ENCODE assay signal across 11 cellular contexts in the genomic region with DNA sequence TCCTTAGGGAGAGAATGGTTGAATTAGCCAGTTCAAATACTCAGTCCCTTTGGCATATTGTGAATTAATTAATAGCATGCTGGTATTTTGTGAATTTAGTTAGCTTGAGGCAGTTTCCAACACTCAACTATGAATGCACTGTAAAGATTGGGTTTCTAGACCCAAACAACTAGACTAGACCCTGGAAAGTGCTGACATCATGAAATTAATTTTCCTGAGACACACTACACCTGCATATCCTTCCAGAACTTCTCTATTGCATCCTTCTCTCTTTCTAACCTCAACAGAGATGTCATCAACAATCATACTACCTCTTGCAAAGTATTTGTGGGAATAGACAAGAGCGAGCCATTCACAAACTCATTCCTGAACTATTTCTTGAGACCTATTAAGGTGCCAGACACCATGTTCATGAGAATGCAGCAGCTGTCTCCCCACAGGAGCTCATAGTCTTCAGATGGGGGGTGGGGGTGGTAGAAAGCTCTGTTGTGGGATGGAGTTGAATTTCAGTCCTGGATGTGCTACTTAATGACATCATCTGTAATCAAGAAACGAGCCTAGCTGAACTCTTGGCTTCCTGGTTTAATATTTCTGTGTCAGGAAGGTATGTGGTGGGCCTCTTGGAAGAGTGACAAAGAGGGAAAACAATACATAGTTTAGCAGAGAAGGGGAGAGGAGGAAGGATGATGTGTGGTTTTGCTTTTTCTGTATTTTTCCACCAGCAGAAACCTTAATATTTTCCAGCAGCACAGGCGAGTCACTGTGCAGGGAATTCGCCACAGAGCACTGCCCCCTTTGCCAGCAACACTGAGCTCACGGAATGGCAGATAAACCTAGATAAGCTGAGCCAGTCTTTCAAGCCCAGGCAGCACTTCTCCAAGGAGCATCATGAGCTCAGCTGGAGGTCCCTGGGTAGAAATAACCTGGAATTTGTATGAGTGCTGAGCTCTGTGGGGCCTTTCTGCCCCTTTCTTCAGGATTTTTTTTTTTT. TPM values are rescaled to one million over a fixed set of nuclear protein-coding genes. Genes with fewer than 3 reads are reported as not detected.
DNase-seq lines count a peak whose midpoint lies in the region; ATAC-seq and TF ChIP-seq lines count a peak whose summit lies in the region.
"Had no signal": no experiment of that assay in that cellular context is flagged by ENCODE, and none has a peak within 500 bp of the region (broad histone marks: within the 10 kb centered on the region; RNA-seq: fewer than 3 reads in every experiment).

No MANE protein-coding gene starts in this region.

- POLR2A ChIA-PET in SK-N-SH (lab: Yijun Ruan, JAX), result no interaction called here

- H3K4me1 ChIP-seq in SK-N-SH (ENCODE audit: control insufficient read depth in 1 of 2, insufficient read depth in 2 of 2, low read depth in 1 of 2, low read length in 1 of 2) (peaks cover 0 to 4% of the 10 kb centered on the region in 2 experiments; a peak in 1 of 4 replicates), parathyroid adenoma (no peaks in the 10 kb centered on the region)

- H3K79me2 ChIP-seq in SK-N-SH (ENCODE audit: insufficient read depth) (no peaks in the 10 kb centered on the region), parathyroid adenoma (no peaks in the 10 kb centered on the region)

- peak overlapping the region; percentile 69 for H3K4me2 ChIP-seq in SK-N-SH
- H3K4me2 ChIP-seq in parathyroid adenoma (ENCODE audit: low read length), result no peak overlapping the region

- H3K9ac ChIP-seq in SK-N-SH (peak overlapping the region; percentile 10; the same call in 1 of the 2 replicates), parathyroid adenoma (no peak overlapping the region)

- no peaks in the 10 kb centered on the region for H3K9me2 ChIP-seq in SK-N-SH

- ATAC-seq in HG03378 (IDR thresholded peaks at IDR 0.05; ENCODE audit: unreplicated experiment), result no peak
- ATAC-seq: Panc1 had no signal

- H4K20me1 ChIP-seq in SK-N-SH (ENCODE audit: insufficient read depth), result no peaks in the 10 kb centered on the region

- peaks cover 21% of the 10 kb centered on the region for H3F3A ChIP-seq in SK-N-SH (replicated peaks; ENCODE audit: insufficient read depth)

- H2AFZ ChIP-seq in SK-N-SH (ENCODE audit: low read depth) (peak overlapping the region; percentile 80), parathyroid adenoma (peak overlapping the region; percentile 38)

- CTCF ChIA-PET in SK-N-SH (lab: Yijun Ruan, JAX), result interaction anchor here (0.8 to 9.8 kb wide), 5 partner anchors 21 to 475 kb away, joined by 3 to 102 read pairs (median 4); no protein-coding TSS in a partner anchor

- peak in 1 of 2 experiments; percentile 73; a peak in 2 of 4 replicates for TF ChIP-seq EP300 in SK-N-SH (IDR thresholded peaks at IDR 0.05; ENCODE audit: borderline replicate concordance in 1 of 2, low read depth in 1 of 2, low read length in 1 of 2)

- DNase-seq in GDM1 (lab: John Stamatoyannopoulos, UW) (peak; percentile 23), SK-N-SH (no peak), fibroblast of pulmonary artery (ENCODE audit: low read depth) (peak; percentile 98), C1 segment of cervical spinal cord (lab: John Stamatoyannopoulos, UW) (no peak)
- DNase-seq in activated CD8-positive, alpha-beta memory T cell treated with anti-CD3 and anti-CD28 coated beads for 24 hours, result no peak
- DNase-seq: head of caudate nucleus, NCI-H1092 treated with DMSO at 0.1 percent for 48 hours, posterior cingulate gyrus had no signal

- H3K4me3 ChIP-seq in SK-N-SH (ENCODE audit: low read depth in 2 of 2, low read length in 1 of 2), result no peak overlapping the region
- no peak overlapping the region for H3K4me3 ChIP-seq in fibroblast of pulmonary artery (replicated peaks; ENCODE audit: low read depth, low read length)
- no peak overlapping the region for H3K4me3 ChIP-seq in parathyroid adenoma (ENCODE audit: low read depth, low read length)

- no peak for TF ChIP-seq RAD21 in SK-N-SH (IDR thresholded peaks at IDR 0.05; ENCODE audit: low read length)

- H3K27ac ChIP-seq in SK-N-SH (ENCODE audit: low read depth in 2 of 2, low read length in 1 of 2) (peak overlapping the region; percentile 2 to 76; a peak in 3 of 4 replicates), parathyroid adenoma (no peak overlapping the region)

- H3K27me3 ChIP-seq in SK-N-SH (ENCODE audit: insufficient read depth) (no peaks in the 10 kb centered on the region), parathyroid adenoma (ENCODE audit: control insufficient read depth, insufficient read depth, low read length) (no peaks in the 10 kb centered on the region)

- H3K36me3 ChIP-seq in SK-N-SH (replicated peaks in 1 of 2; ENCODE audit: control insufficient read depth in 1 of 2, insufficient read depth in 2 of 2, low read length in 1 of 2), result no peaks in the 10 kb centered on the region
- no peaks in the 10 kb centered on the region for H3K36me3 ChIP-seq in parathyroid adenoma (ENCODE audit: control insufficient read depth, insufficient read depth, low read length)

- TF ChIP-seq CTCF in SK-N-SH (IDR thresholded peaks at IDR 0.05) (no peak), fibroblast of pulmonary artery (IDR thresholded peaks at IDR 0.05; ENCODE audit: low read length, missing control alignments) (no peak), parathyroid adenoma (IDR thresholded peaks at IDR 0.05) (no peak)

- H3K9me3 ChIP-seq in SK-N-SH, result peaks cover 3% of the 10 kb centered on the region; the same call in 1 of the 2 replicates
- H3K9me3 ChIP-seq in parathyroid adenoma (ENCODE audit: control insufficient read depth, low read length), result no peaks in the 10 kb centered on the region

- WGBS in SK-N-SH (ENCODE audit: low lambda C conversion rate), result 11% methylated on average over 4 of the region's 5 CpGs

TF ChIP-seq in SK-N-SH, 30 proteins besides CTCF, POLR2A, EP300 and RAD21 (continues in another document):
- TF ChIP-seq RXRA (IDR thresholded peaks at IDR 0.05; ENCODE audit: borderline replicate concordance, low read depth), result peak; percentile 76; the same call in 1 of the 2 replicates
- TF ChIP-seq RCOR1 (IDR thresholded peaks at IDR 0.05; ENCODE audit: low read length), result no peak
- TF ChIP-seq NRF1 (IDR thresholded peaks at IDR 0.05; ENCODE audit: low read depth, low read length), result no peak
- no peak for TF ChIP-seq MXI1 (IDR thresholded peaks at IDR 0.05; ENCODE audit: low read depth, low read length)
- TF ChIP-seq MEF2A (IDR thresholded peaks at IDR 0.05; ENCODE audit: borderline replicate concordance, low read depth), result no peak
- TF ChIP-seq, protein P1, sequence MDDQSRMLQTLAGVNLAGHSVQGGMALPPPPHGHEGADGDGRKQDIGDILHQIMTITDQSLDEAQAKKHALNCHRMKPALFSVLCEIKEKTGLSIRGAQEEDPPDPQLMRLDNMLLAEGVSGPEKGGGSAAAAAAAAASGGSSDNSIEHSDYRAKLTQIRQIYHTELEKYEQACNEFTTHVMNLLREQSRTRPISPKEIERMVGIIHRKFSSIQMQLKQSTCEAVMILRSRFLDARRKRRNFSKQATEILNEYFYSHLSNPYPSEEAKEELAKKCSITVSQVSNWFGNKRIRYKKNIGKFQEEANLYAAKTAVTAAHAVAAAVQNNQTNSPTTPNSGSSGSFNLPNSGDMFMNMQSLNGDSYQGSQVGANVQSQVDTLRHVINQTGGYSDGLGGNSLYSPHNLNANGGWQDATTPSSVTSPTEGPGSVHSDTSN (IDR thresholded peaks at IDR 0.05), result peak; percentile 83
- peak; percentile 71 for TF ChIP-seq JUND (IDR thresholded peaks at IDR 0.05)
- TF ChIP-seq, protein P2, sequence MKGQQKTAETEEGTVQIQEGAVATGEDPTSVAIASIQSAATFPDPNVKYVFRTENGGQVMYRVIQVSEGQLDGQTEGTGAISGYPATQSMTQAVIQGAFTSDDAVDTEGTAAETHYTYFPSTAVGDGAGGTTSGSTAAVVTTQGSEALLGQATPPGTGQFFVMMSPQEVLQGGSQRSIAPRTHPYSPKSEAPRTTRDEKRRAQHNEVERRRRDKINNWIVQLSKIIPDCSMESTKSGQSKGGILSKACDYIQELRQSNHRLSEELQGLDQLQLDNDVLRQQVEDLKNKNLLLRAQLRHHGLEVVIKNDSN (IDR thresholded peaks at IDR 0.05; ENCODE audit: borderline replicate concordance, low read depth), result no peak
- TF ChIP-seq, protein P3, sequence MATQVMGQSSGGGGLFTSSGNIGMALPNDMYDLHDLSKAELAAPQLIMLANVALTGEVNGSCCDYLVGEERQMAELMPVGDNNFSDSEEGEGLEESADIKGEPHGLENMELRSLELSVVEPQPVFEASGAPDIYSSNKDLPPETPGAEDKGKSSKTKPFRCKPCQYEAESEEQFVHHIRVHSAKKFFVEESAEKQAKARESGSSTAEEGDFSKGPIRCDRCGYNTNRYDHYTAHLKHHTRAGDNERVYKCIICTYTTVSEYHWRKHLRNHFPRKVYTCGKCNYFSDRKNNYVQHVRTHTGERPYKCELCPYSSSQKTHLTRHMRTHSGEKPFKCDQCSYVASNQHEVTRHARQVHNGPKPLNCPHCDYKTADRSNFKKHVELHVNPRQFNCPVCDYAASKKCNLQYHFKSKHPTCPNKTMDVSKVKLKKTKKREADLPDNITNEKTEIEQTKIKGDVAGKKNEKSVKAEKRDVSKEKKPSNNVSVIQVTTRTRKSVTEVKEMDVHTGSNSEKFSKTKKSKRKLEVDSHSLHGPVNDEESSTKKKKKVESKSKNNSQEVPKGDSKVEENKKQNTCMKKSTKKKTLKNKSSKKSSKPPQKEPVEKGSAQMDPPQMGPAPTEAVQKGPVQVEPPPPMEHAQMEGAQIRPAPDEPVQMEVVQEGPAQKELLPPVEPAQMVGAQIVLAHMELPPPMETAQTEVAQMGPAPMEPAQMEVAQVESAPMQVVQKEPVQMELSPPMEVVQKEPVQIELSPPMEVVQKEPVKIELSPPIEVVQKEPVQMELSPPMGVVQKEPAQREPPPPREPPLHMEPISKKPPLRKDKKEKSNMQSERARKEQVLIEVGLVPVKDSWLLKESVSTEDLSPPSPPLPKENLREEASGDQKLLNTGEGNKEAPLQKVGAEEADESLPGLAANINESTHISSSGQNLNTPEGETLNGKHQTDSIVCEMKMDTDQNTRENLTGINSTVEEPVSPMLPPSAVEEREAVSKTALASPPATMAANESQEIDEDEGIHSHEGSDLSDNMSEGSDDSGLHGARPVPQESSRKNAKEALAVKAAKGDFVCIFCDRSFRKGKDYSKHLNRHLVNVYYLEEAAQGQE (IDR thresholded peaks at IDR 0.05; ENCODE audit: low read depth, low read length), result no peak
- TF ChIP-seq, protein P4, sequence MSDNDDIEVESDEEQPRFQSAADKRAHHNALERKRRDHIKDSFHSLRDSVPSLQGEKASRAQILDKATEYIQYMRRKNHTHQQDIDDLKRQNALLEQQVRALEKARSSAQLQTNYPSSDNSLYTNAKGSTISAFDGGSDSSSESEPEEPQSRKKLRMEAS (IDR thresholded peaks at IDR 0.05; ENCODE audit: low read depth), result no peak
- no peak for TF ChIP-seq RFX5 (IDR thresholded peaks at IDR 0.05; ENCODE audit: low read length)
- no peak for TF ChIP-seq FOXM1 (IDR thresholded peaks at IDR 0.05; ENCODE audit: low read depth)
- TF ChIP-seq FOSL2 (IDR thresholded peaks at IDR 0.05; ENCODE audit: borderline replicate concordance, low read depth), result peak; percentile 37; the same call in 1 of the 2 replicates

RNA-seq across cellular contexts. Expression of a gene that starts 53.1 kb away (rescaled TPM):
- 0.12 and 0.41 TPM in 2 replicates for polyA plus RNA-seq in SK-N-SH (2012; rRNA removed)
- polyA plus RNA-seq in SK-N-SH (2012; cell fraction: cytosol; rRNA removed), result 0.31 and 0.39 TPM in 2 replicates
- polyA plus RNA-seq in SK-N-SH (2012; cell fraction: nucleus; rRNA removed), result 0.05 and 0.17 TPM in 2 replicates

Comparison
In these comparisons a context has a peak if more than half of its experiments do, and no peak if none do; other contexts are left out.
1. DNase-seq: peak in GDM1 (single experiment) and fibroblast of pulmonary artery (single experiment); none in SK-N-SH (single experiment), activated CD8-positive, alpha-beta memory T cell treated with anti-CD3 and anti-CD28 coated beads for 24 hours (single experiment) and C1 segment of cervical spinal cord (0 of 14).